In the genomic region with DNA sequence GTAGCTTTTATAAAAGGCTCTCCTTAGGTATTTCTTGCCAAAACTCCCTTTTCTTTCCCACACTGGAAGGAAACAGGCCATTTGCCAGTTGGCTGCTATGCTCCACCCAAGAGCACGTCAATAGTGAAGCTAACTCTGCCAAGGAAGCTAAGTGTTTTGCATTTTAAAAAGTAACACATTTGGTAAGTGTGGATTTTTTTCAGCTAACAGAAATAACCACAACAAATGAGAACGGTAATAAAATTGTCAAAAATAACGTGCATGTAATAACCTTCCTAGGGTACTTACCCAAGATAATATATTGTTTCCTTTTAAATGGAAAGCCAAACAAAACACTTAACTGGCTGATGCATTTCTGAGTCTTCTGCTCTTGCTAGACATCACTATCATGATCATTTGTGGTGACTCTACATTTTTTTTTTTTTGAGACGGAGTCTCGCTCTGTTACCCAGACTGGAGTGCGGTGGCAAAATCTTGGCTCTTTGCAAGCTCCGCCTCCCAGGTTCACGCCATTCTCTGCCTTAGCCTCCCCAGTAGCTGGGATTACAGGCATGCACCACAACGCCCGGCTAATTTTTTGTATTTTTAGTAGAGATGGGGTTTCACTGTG, we compare ENCODE assay signal across 1 cellular context.
TF ChIP-seq lines count a peak whose summit lies in the region.

No MANE protein-coding gene starts in this region.

TF ChIP-seq in HEK293, 187 proteins besides CTCF, POLR2A, EP300 and RAD21 (continued from another document and continues in another):
- TF ChIP-seq, protein P1, sequence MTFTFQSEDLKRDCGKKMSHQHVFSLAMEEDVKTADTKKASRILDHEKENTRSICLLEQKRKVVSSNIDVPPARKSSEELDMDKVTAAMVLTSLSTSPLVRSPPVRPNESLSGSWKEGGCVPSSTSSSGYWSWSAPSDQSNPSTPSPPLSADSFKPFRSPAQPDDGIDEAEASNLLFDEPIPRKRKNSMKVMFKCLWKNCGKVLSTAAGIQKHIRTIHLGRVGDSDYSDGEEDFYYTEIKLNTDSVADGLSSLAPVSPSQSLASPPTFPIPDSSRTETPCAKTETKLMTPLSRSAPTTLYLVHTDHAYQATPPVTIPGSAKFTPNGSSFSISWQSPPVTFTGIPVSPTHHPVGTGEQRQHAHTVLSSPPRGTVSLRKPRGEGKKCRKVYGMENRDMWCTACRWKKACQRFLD (tag by site-specific recombination; IDR thresholded peaks at IDR 0.05): no peak
- TF ChIP-seq ZNF626 (tag by site-specific recombination; IDR thresholded peaks at IDR 0.05): no peak
- peak; percentile 94 for TF ChIP-seq ZNF24 (tag by site-specific recombination; IDR thresholded peaks at IDR 0.05)
- TF ChIP-seq MYNN (tag by site-specific recombination; IDR thresholded peaks at IDR 0.05; ENCODE audit: borderline replicate concordance): no peak
- TF ChIP-seq GLIS2 (tag by site-specific recombination; IDR thresholded peaks at IDR 0.05): no peak
- no peak for TF ChIP-seq ZNF423 (tag by site-specific recombination; IDR thresholded peaks at IDR 0.05)
- no peak for TF ChIP-seq ZNF214 (tag by site-specific recombination; IDR thresholded peaks at IDR 0.05; ENCODE audit: borderline replicate concordance)
- no peak for TF ChIP-seq GLI4 (tag by site-specific recombination; IDR thresholded peaks at IDR 0.05)
- no peak for TF ChIP-seq ZNF23 (tag by site-specific recombination; IDR thresholded peaks at IDR 0.05; ENCODE audit: borderline replicate concordance)
- no peak for TF ChIP-seq ZNF292 (tag by site-specific recombination; IDR thresholded peaks at IDR 0.05; ENCODE audit: borderline replicate concordance, low read depth)
- no peak for TF ChIP-seq ZNF157 (tag by site-specific recombination; IDR thresholded peaks at IDR 0.05)
- no peak for TF ChIP-seq ZNF677 (tag by site-specific recombination; IDR thresholded peaks at IDR 0.05)
- 0 out of 2 replicates have a peak, but pooled peaks have one; percentile 28 for TF ChIP-seq ZNF366 (tag by site-specific recombination; conservative IDR thresholded peaks at IDR 0.05)
- TF ChIP-seq ZNF501 (tag by site-specific recombination; IDR thresholded peaks at IDR 0.05): no peak
- no peak for TF ChIP-seq KLF16 (tag by site-specific recombination; IDR thresholded peaks at IDR 0.05)
- 0 out of 2 replicates have a peak, but pooled peaks have one; percentile 40 for TF ChIP-seq ZNF324 (tag by site-specific recombination; IDR thresholded peaks at IDR 0.05)
- TF ChIP-seq, protein P2, sequence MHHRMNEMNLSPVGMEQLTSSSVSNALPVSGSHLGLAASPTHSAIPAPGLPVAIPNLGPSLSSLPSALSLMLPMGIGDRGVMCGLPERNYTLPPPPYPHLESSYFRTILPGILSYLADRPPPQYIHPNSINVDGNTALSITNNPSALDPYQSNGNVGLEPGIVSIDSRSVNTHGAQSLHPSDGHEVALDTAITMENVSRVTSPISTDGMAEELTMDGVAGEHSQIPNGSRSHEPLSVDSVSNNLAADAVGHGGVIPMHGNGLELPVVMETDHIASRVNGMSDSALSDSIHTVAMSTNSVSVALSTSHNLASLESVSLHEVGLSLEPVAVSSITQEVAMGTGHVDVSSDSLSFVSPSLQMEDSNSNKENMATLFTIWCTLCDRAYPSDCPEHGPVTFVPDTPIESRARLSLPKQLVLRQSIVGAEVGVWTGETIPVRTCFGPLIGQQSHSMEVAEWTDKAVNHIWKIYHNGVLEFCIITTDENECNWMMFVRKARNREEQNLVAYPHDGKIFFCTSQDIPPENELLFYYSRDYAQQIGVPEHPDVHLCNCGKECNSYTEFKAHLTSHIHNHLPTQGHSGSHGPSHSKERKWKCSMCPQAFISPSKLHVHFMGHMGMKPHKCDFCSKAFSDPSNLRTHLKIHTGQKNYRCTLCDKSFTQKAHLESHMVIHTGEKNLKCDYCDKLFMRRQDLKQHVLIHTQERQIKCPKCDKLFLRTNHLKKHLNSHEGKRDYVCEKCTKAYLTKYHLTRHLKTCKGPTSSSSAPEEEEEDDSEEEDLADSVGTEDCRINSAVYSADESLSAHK (tag by site-specific recombination; IDR thresholded peaks at IDR 0.05): no peak
- no peak for TF ChIP-seq ZFP37 (tag by site-specific recombination; IDR thresholded peaks at IDR 0.05)
- no peak for TF ChIP-seq REPIN1 (tag by site-specific recombination; IDR thresholded peaks at IDR 0.05; ENCODE audit: low read depth)
- no peak for TF ChIP-seq TRIM28 (IDR thresholded peaks at IDR 0.05; ENCODE audit: borderline replicate concordance, low read length)
- TF ChIP-seq ZNF341 (tag by site-specific recombination; IDR thresholded peaks at IDR 0.05; ENCODE audit: low read depth): peak; percentile 22; the same call in 1 of the 2 replicates
- TF ChIP-seq ZNF202 (tag by site-specific recombination; IDR thresholded peaks at IDR 0.05; ENCODE audit: borderline replicate concordance): no peak
- TF ChIP-seq, protein P3, sequence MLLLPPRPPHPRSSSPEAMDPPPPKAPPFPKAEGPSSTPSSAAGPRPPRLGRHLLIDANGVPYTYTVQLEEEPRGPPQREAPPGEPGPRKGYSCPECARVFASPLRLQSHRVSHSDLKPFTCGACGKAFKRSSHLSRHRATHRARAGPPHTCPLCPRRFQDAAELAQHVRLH (tag by site-specific recombination; IDR thresholded peaks at IDR 0.05): peak; percentile 84
- TF ChIP-seq, protein P4, sequence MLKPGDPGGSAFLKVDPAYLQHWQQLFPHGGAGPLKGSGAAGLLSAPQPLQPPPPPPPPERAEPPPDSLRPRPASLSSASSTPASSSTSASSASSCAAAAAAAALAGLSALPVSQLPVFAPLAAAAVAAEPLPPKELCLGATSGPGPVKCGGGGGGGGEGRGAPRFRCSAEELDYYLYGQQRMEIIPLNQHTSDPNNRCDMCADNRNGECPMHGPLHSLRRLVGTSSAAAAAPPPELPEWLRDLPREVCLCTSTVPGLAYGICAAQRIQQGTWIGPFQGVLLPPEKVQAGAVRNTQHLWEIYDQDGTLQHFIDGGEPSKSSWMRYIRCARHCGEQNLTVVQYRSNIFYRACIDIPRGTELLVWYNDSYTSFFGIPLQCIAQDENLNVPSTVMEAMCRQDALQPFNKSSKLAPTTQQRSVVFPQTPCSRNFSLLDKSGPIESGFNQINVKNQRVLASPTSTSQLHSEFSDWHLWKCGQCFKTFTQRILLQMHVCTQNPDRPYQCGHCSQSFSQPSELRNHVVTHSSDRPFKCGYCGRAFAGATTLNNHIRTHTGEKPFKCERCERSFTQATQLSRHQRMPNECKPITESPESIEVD (tag by site-specific recombination; IDR thresholded peaks at IDR 0.05): peak; percentile 98
- TF ChIP-seq ZNF585B (tag by site-specific recombination; IDR thresholded peaks at IDR 0.05): no peak
- TF ChIP-seq ZNF596 (tag by site-specific recombination; IDR thresholded peaks at IDR 0.05): no peak
- TF ChIP-seq ZEB2 (tag by site-specific recombination; IDR thresholded peaks at IDR 0.05): peak; percentile 95
- TF ChIP-seq ZXDB (tag by site-specific recombination; IDR thresholded peaks at IDR 0.05): peak; percentile 94
- peak; percentile 69; the same call in 1 of the 2 replicates for TF ChIP-seq ZSCAN23 (tag by site-specific recombination; IDR thresholded peaks at IDR 0.05)
- peak; percentile 74 for TF ChIP-seq ZBTB8A (tag by site-specific recombination; IDR thresholded peaks at IDR 0.05)
- peak; percentile 66 for TF ChIP-seq ZBTB21 (tag by site-specific recombination; IDR thresholded peaks at IDR 0.05)
- 0 out of 2 replicates have a peak, but pooled peaks have one; percentile 30 for TF ChIP-seq SCRT1 (tag by site-specific recombination; IDR thresholded peaks at IDR 0.05; ENCODE audit: borderline replicate concordance)
- no peak for TF ChIP-seq ZNF426 (tag by site-specific recombination; IDR thresholded peaks at IDR 0.05)
- TF ChIP-seq BCL11B (tag by site-specific recombination; IDR thresholded peaks at IDR 0.05; ENCODE audit: low read depth): peak; percentile 55; the same call in 1 of the 2 replicates
- no peak for TF ChIP-seq ZNF837 (tag by site-specific recombination; IDR thresholded peaks at IDR 0.05)
- 0 out of 2 replicates have a peak, but pooled peaks have one; percentile 73 for TF ChIP-seq MZF1 (tag by site-specific recombination; IDR thresholded peaks at IDR 0.05; ENCODE audit: borderline replicate concordance)
- TF ChIP-seq ZNF571 (tag by site-specific recombination; IDR thresholded peaks at IDR 0.05): no peak
- no peak for TF ChIP-seq ZNF791 (tag by site-specific recombination; IDR thresholded peaks at IDR 0.05)
- TF ChIP-seq, protein P5, sequence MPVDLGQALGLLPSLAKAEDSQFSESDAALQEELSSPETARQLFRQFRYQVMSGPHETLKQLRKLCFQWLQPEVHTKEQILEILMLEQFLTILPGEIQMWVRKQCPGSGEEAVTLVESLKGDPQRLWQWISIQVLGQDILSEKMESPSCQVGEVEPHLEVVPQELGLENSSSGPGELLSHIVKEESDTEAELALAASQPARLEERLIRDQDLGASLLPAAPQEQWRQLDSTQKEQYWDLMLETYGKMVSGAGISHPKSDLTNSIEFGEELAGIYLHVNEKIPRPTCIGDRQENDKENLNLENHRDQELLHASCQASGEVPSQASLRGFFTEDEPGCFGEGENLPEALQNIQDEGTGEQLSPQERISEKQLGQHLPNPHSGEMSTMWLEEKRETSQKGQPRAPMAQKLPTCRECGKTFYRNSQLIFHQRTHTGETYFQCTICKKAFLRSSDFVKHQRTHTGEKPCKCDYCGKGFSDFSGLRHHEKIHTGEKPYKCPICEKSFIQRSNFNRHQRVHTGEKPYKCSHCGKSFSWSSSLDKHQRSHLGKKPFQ (tag by site-specific recombination; IDR thresholded peaks at IDR 0.05): 0 out of 2 replicates have a peak, but pooled peaks have one; percentile 20
- TF ChIP-seq, protein P6, sequence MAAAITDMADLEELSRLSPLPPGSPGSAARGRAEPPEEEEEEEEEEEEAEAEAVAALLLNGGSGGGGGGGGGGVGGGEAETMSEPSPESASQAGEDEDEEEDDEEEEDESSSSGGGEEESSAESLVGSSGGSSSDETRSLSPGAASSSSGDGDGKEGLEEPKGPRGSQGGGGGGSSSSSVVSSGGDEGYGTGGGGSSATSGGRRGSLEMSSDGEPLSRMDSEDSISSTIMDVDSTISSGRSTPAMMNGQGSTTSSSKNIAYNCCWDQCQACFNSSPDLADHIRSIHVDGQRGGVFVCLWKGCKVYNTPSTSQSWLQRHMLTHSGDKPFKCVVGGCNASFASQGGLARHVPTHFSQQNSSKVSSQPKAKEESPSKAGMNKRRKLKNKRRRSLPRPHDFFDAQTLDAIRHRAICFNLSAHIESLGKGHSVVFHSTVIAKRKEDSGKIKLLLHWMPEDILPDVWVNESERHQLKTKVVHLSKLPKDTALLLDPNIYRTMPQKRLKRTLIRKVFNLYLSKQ (tag by site-specific recombination; IDR thresholded peaks at IDR 0.05; ENCODE audit: borderline replicate concordance): no peak
- TF ChIP-seq, protein P7, sequence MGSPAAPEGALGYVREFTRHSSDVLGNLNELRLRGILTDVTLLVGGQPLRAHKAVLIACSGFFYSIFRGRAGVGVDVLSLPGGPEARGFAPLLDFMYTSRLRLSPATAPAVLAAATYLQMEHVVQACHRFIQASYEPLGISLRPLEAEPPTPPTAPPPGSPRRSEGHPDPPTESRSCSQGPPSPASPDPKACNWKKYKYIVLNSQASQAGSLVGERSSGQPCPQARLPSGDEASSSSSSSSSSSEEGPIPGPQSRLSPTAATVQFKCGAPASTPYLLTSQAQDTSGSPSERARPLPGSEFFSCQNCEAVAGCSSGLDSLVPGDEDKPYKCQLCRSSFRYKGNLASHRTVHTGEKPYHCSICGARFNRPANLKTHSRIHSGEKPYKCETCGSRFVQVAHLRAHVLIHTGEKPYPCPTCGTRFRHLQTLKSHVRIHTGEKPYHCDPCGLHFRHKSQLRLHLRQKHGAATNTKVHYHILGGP (tag by site-specific recombination; IDR thresholded peaks at IDR 0.05): no peak
- TF ChIP-seq, protein P8, sequence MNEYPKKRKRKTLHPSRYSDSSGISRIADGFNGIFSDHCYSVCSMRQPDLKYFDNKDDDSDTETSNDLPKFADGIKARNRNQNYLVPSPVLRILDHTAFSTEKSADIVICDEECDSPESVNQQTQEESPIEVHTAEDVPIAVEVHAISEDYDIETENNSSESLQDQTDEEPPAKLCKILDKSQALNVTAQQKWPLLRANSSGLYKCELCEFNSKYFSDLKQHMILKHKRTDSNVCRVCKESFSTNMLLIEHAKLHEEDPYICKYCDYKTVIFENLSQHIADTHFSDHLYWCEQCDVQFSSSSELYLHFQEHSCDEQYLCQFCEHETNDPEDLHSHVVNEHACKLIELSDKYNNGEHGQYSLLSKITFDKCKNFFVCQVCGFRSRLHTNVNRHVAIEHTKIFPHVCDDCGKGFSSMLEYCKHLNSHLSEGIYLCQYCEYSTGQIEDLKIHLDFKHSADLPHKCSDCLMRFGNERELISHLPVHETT (tag by site-specific recombination; IDR thresholded peaks at IDR 0.05): peak; percentile 80
- TF ChIP-seq SP7 (tag by site-specific recombination; IDR thresholded peaks at IDR 0.05): peak; percentile 92
- no peak for TF ChIP-seq ZFP41 (tag by site-specific recombination; IDR thresholded peaks at IDR 0.05; ENCODE audit: borderline replicate concordance)
- TF ChIP-seq ZNF184 (tag by site-specific recombination; IDR thresholded peaks at IDR 0.05): peak; percentile 83; the same call in 1 of the 2 replicates
- TF ChIP-seq GLIS1 (tag by site-specific recombination; IDR thresholded peaks at IDR 0.05): no peak
- TF ChIP-seq SALL2 (tag by site-specific recombination; IDR thresholded peaks at IDR 0.05; ENCODE audit: borderline replicate concordance): no peak
- no peak for TF ChIP-seq ZNF830 (tag by site-specific recombination; IDR thresholded peaks at IDR 0.05; ENCODE audit: low read depth)
- no peak; the same call in 1 of the 2 replicates for TF ChIP-seq ZBTB20 (tag by site-specific recombination; IDR thresholded peaks at IDR 0.05)
- no peak for TF ChIP-seq ZNF768 (tag by site-specific recombination; IDR thresholded peaks at IDR 0.05)
- no peak for TF ChIP-seq ZBTB48 (tag by site-specific recombination; IDR thresholded peaks at IDR 0.05)
- TF ChIP-seq TCF7L2 (IDR thresholded peaks at IDR 0.05; ENCODE audit: borderline replicate concordance, low read depth, low read length): no peak
- TF ChIP-seq, protein P9, sequence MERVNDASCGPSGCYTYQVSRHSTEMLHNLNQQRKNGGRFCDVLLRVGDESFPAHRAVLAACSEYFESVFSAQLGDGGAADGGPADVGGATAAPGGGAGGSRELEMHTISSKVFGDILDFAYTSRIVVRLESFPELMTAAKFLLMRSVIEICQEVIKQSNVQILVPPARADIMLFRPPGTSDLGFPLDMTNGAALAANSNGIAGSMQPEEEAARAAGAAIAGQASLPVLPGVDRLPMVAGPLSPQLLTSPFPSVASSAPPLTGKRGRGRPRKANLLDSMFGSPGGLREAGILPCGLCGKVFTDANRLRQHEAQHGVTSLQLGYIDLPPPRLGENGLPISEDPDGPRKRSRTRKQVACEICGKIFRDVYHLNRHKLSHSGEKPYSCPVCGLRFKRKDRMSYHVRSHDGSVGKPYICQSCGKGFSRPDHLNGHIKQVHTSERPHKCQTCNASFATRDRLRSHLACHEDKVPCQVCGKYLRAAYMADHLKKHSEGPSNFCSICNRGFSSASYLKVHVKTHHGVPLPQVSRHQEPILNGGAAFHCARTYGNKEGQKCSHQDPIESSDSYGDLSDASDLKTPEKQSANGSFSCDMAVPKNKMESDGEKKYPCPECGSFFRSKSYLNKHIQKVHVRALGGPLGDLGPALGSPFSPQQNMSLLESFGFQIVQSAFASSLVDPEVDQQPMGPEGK (tag by site-specific recombination; IDR thresholded peaks at IDR 0.05): no peak
- TF ChIP-seq ZNF146 (tag by site-specific recombination; IDR thresholded peaks at IDR 0.05): no peak
- peak; percentile 88 for TF ChIP-seq ZNF843 (tag by site-specific recombination; IDR thresholded peaks at IDR 0.05)
- no peak for TF ChIP-seq ZNF354C (tag by site-specific recombination; IDR thresholded peaks at IDR 0.05; ENCODE audit: borderline replicate concordance, low read depth)
